In genomic region chr2:224778474-224778877, GRCh38 we compare ENCODE assay signal across 8 cellular contexts.
DNase-seq lines count a peak whose midpoint lies in the region; ATAC-seq and TF ChIP-seq lines count a peak whose summit lies in the region.

No MANE protein-coding gene starts in this region.

- H3K4me2 ChIP-seq in neural progenitor cell, result no peak overlapping the region

- H3K9me3 Mint-ChIP-seq in neural progenitor cell, result no peaks in the 10 kb centered on the region

- no peak overlapping the region for H3K27ac Mint-ChIP-seq in neural progenitor cell

- no peaks in the 10 kb centered on the region for H3F3A ChIP-seq in neural progenitor cell (ENCODE audit: low read depth)

- peak; percentile 35 to 63 for DNase-seq in NCI-H2081 (lab: John Stamatoyannopoulos, UW)
- DNase-seq in NCI-H2081 treated with DMSO at 0.1 percent for 48 hours (lab: John Stamatoyannopoulos, UW), result no peak
- peak; percentile 48 for DNase-seq in NCI-H774 (lab: John Stamatoyannopoulos, UW)
- peak; percentile 82 for DNase-seq in activated CD8-positive, alpha-beta memory T cell treated with anti-CD3 and anti-CD28 coated beads for 24 hours
- DNase-seq in epidermal melanocyte (ENCODE audit: insufficient read length, low spot score), result peak; percentile 45
- DNase-seq in neural progenitor cell (ENCODE audit: low spot score), result peak; percentile 26
- DNase-seq in thoracic aorta (ENCODE audit: low spot score), result no peak

- H3K4me3 Mint-ChIP-seq in neural progenitor cell, result no peak overlapping the region

- H3K4me1 ChIP-seq in neural progenitor cell (no peaks in the 10 kb centered on the region), thoracic aorta (ENCODE audit: control insufficient read depth in 1 of 2, low read depth in 2 of 2) (no peaks in the 10 kb centered on the region)

- H3K4me1 Mint-ChIP-seq in neural progenitor cell, result peaks cover 3% of the 10 kb centered on the region

- ATAC-seq in HG02623 (IDR thresholded peaks at IDR 0.05; ENCODE audit: unreplicated experiment), result peak; percentile 71
- no peak for ATAC-seq in thoracic aorta (ENCODE audit: insufficient number of reproducible peaks, low FRiP score, low read depth)

- no peak overlapping the region for H3K9ac ChIP-seq in neural progenitor cell

- peaks cover 3% of the 10 kb centered on the region for H3K27me3 Mint-ChIP-seq in neural progenitor cell (ENCODE audit: insufficient read depth, low read depth)

- H3K9me3 ChIP-seq in neural progenitor cell (ENCODE audit: low read depth), result no peaks in the 10 kb centered on the region
- H3K9me3 ChIP-seq in thoracic aorta, result no peaks in the 10 kb centered on the region

- H2AFZ ChIP-seq in neural progenitor cell (replicated peaks), result no peak overlapping the region

- H3K36me3 ChIP-seq in neural progenitor cell (no peaks in the 10 kb centered on the region), thoracic aorta (peaks cover 10% of the 10 kb centered on the region)

- peak; percentile 89 for TF ChIP-seq CTCF in neural progenitor cell (IDR thresholded peaks at IDR 0.05)
- peak; percentile 72 for TF ChIP-seq CTCF in thoracic aorta (IDR thresholded peaks at IDR 0.05)

- H4K20me1 ChIP-seq in neural progenitor cell (ENCODE audit: low read depth), result no peaks in the 10 kb centered on the region

- no peaks in the 10 kb centered on the region for H3K27me3 ChIP-seq in neural progenitor cell
- no peaks in the 10 kb centered on the region for H3K27me3 ChIP-seq in thoracic aorta (replicated peaks; ENCODE audit: insufficient read depth)

- no peak overlapping the region for H3K27ac ChIP-seq in neural progenitor cell
- no peak overlapping the region for H3K27ac ChIP-seq in thoracic aorta

- H3K79me2 ChIP-seq in neural progenitor cell (ENCODE audit: low read depth), result no peaks in the 10 kb centered on the region

- H3K36me3 Mint-ChIP-seq in neural progenitor cell, result peaks cover 5% of the 10 kb centered on the region

- H3K4me3 ChIP-seq in neural progenitor cell (no peak overlapping the region), thoracic aorta (no peak overlapping the region)

Comparison
In these comparisons a context has a peak if more than half of its experiments do, and no peak if none do; other contexts are left out.
1. DNase-seq: peak in NCI-H2081 (2 of 2), NCI-H774 (single experiment), activated CD8-positive, alpha-beta memory T cell treated with anti-CD3 and anti-CD28 coated beads for 24 hours (single experiment), epidermal melanocyte (single experiment) and neural progenitor cell (single experiment); none in NCI-H2081 treated with DMSO at 0.1 percent for 48 hours (single experiment) and thoracic aorta (single experiment).